8 cellular contexts compared by ENCODE assay signal in the genomic region with DNA sequence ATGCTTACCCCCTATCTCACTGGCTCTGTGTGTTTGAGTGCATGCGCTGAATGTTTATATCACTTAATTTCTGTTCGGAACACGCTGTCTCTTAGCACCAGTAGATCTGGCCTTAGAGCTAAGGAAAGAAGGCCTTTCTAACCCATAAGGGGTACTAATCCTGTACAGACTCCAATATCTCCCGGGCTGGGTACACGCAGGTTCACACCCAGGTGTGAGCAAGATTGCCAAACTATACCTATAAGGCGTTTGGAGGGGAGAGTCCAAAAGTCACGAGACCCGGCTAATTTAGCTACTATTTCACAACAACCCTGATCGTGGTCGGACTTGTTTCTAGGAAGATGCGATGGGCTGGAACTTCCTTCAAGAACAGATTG. TPM values are rescaled to one million over a fixed set of nuclear protein-coding genes. Genes with fewer than 3 reads are reported as not detected.
DNase-seq lines count a peak whose midpoint lies in the region; ATAC-seq and TF ChIP-seq lines count a peak whose summit lies in the region.

No MANE protein-coding gene starts in this region.

- TF ChIP-seq CTCF in A673 (conservative IDR thresholded peaks at IDR 0.05; ENCODE audit: low read depth, low read length): no peak
- TF ChIP-seq CTCF in RWPE1 (conservative IDR thresholded peaks at IDR 0.05; ENCODE audit: low read depth): no peak
- no peak for TF ChIP-seq CTCF in fibroblast of mammary gland (conservative IDR thresholded peaks at IDR 0.05; ENCODE audit: control insufficient read depth, insufficient read depth, low read depth, low read length)

- H3K4me1 ChIP-seq in A673 (ENCODE audit: insufficient read depth, low read length, poor library complexity, severe bottlenecking): peaks cover 18% of the 10 kb centered on the region

- H3K27ac ChIP-seq in A673 (ENCODE audit: low read depth, low read length, poor library complexity, severe bottlenecking): peak overlapping the region; percentile 97
- H3K27ac ChIP-seq in RWPE1: peak overlapping the region; percentile 98

- H3K4me3 ChIP-seq in A673 (ENCODE audit: low read depth, low read length, poor library complexity, severe bottlenecking) (peak overlapping the region; percentile 93), fibroblast of mammary gland (ENCODE audit: control insufficient read depth, low read depth, low read length) (peak overlapping the region; percentile 89), skeletal muscle cell (ENCODE audit: low read depth, low read length) (peak overlapping the region; percentile 80)

- CTCF ChIA-PET in A673 (lab: Charles Lee) (no interaction called here), RWPE1 (lab: Yijun Ruan, JAX) (interaction anchor here (0.7 to 1.0 kb wide), 2 partner anchors 11 to 186 kb away, joined by 3 to 5 read pairs; no protein-coding TSS in a partner anchor)

- ATAC-seq in GM21526 (IDR thresholded peaks at IDR 0.05; ENCODE audit: low FRiP score, unreplicated experiment): peak; percentile 13
- no peak for ATAC-seq in GM18502 (IDR thresholded peaks at IDR 0.05; ENCODE audit: poor library complexity, unreplicated experiment)

- POLR2A ChIA-PET in A673 (lab: Charles Lee; ENCODE audit: low non-redundant PET): no interaction called here
- POLR2A ChIA-PET in RWPE1 (lab: Yijun Ruan, JAX; ENCODE audit: low non-redundant PET): interaction anchor here (0.8 to 1.0 kb wide), 2 partner anchors 19 to 29 kb away, joined by 3 to 4 read pairs; no protein-coding TSS in a partner anchor

- no peaks in the 10 kb centered on the region for H3K27me3 ChIP-seq in A673 (replicated peaks; ENCODE audit: insufficient read depth, low read depth, low read length, poor library complexity)

- no peaks in the 10 kb centered on the region for H3K9me3 ChIP-seq in A673 (ENCODE audit: low read depth, low read length, poor library complexity, severe bottlenecking)

- DNase-seq in A673 (ENCODE audit: low spot score) (no peak), RWPE1 (ENCODE audit: low spot score) (peak; percentile 79), fibroblast of mammary gland (ENCODE audit: low read depth) (peak; percentile 64), skeletal muscle cell (ENCODE audit: low read depth) (no peak), NCI-H146 (lab: John Stamatoyannopoulos, UW) (no peak), epidermal melanocyte (ENCODE audit: insufficient read length, low spot score) (no peak)

- intact Hi-C loops in A673 (cut with micrococcal nuclease; ENCODE audit: unreplicated experiment): no loop called here

- BruUV-seq in A673 (replicated peaks; lab: Mats Ljungman, UMichigan): TSS peak; percentile 89

- H3K36me3 ChIP-seq in A673 (ENCODE audit: insufficient read depth, low read length, poor library complexity, severe bottlenecking): peaks cover 5% of the 10 kb centered on the region

RNA-seq across cellular contexts. Expression of a gene that starts 0.7 kb away (rescaled TPM):
- 46.8 and 55.4 TPM in 2 replicates for total RNA-seq in A673 (2021)

Comparison
In these comparisons a context has a peak if more than half of its experiments do, and no peak if none do; other contexts are left out.
1. DNase-seq: peak in RWPE1 (single experiment) and fibroblast of mammary gland (single experiment); none in A673 (single experiment), skeletal muscle cell (single experiment), NCI-H146 (single experiment) and epidermal melanocyte (single experiment).
2. Peak in every context shown above with its lines, with median percentiles within 50 percentile points of each other: H3K4me3 ChIP-seq.